10 cellular contexts compared by ENCODE assay signal in genomic region chr3:21894459-21895083, GRCh38.
DNase-seq lines count a peak whose midpoint lies in the region; ATAC-seq, FAIRE-seq and TF ChIP-seq lines count a peak whose summit lies in the region.
"Had no signal": no experiment of that assay in that cellular context is flagged by ENCODE, and none has a peak within 500 bp of the region (broad histone marks: within the 10 kb centered on the region; RNA-seq: fewer than 3 reads in every experiment).

No MANE protein-coding gene starts in this region.

- FAIRE-seq in HepG2 (lab: Jason Lieb, UNC): no peak

- TF ChIP-seq RAD21 in HepG2 (CRISPR knock-in tag; IDR thresholded peaks at IDR 0.05): no peak

- 30% methylated on average over 2 of the region's 2 CpGs for WGBS in HepG2 (ENCODE audit: low lambda C conversion rate)

- POLR2A ChIA-PET in MCF 10A (lab: Yijun Ruan, JAX) (interaction anchor here (0.9 to 1.2 kb wide), 3 partner anchors 39 to 876 kb away, joined by 3 to 4 read pairs (median 3); no protein-coding TSS in a partner anchor), HepG2 (lab: Yijun Ruan, JAX) (no interaction called here)

- no peaks in the 10 kb centered on the region for H3K79me2 ChIP-seq in HepG2 (ENCODE audit: insufficient read depth, low read length)

- no TSS peak for BruUV-seq in MCF 10A (replicated peaks; lab: Mats Ljungman, UMichigan)
- no TSS peak for BruUV-seq in HepG2 (replicated peaks; lab: Mats Ljungman, UMichigan)

- no peaks in the 10 kb centered on the region for H3K27me3 ChIP-seq in HepG2 (ENCODE audit: control insufficient read depth in 1 of 2, insufficient read depth in 2 of 2, low read length in 2 of 2)

- H3K4me2 ChIP-seq in HepG2 (ENCODE audit: low read depth, low read length): no peak overlapping the region

- DNase-seq in AG09319 (ENCODE audit: extremely low read depth, low read depth) (peak; percentile 3), KBM-7 (peak; percentile 19), MCF 10A (ENCODE audit: unreplicated experiment) (peak; percentile 47), HepG2 (ENCODE audit: low spot score) (no peak), H4 (ENCODE audit: low spot score) (no peak), HK-2 (ENCODE audit: unreplicated experiment) (no peak), GDM1 (lab: John Stamatoyannopoulos, UW) (no peak)
- DNase-seq: NCI-H524 treated with DMSO at 0.1 percent for 48 hours had no signal

- TF ChIP-seq CTCF in AG09319 (IDR thresholded peaks at IDR 0.05; ENCODE audit: low read depth, low read length): peak; percentile 61
- peak; percentile 67 for TF ChIP-seq CTCF in MCF 10A (IDR thresholded peaks at IDR 0.05; ENCODE audit: unreplicated experiment)
- TF ChIP-seq CTCF in HepG2 (CRISPR knock-in tag; IDR thresholded peaks at IDR 0.05): peak; percentile 24; the same call in 1 of the 2 replicates

- no peak for TF ChIP-seq POLR2A in HepG2 (IDR thresholded peaks at IDR 0.05; ENCODE audit: insufficient read depth in 1 of 2, low read depth in 2 of 2, low read length in 2 of 2)

- H3K4me3 ChIP-seq in HepG2 (replicated peaks in 1 of 3; ENCODE audit: insufficient read depth in 1 of 3, low read depth in 2 of 3, low read length in 3 of 3): no peak overlapping the region

- ATAC-seq in HepG2 (no peak; the same call in 2 of the 3 replicates), GM19455 (IDR thresholded peaks at IDR 0.05; ENCODE audit: unreplicated experiment) (no peak)

- H3K27ac Mint-ChIP-seq in MCF 10A (ENCODE audit: low read depth, unreplicated experiment): no peak overlapping the region

- H3K4me1 ChIP-seq in HepG2 (ENCODE audit: insufficient read depth, low read length): no peaks in the 10 kb centered on the region

- no peaks in the 10 kb centered on the region for H3K4me1 Mint-ChIP-seq in MCF 10A (ENCODE audit: insufficient read depth, unreplicated experiment)
- H3K4me1 Mint-ChIP-seq: central memory CD8-positive, alpha-beta T cell had no signal

- H3K27me3 Mint-ChIP-seq in MCF 10A (ENCODE audit: insufficient read depth, unreplicated experiment): no peaks in the 10 kb centered on the region
- H3K27me3 Mint-ChIP-seq: central memory CD8-positive, alpha-beta T cell had no signal

- intact Hi-C loops in MCF 10A (cut with micrococcal nuclease) (loop anchor here (1.0 to 10.0 kb wide), 8 partner anchors 142 to 1667 kb away; no protein-coding TSS in a partner anchor), HepG2 (cut with micrococcal nuclease; ENCODE audit: unreplicated experiment) (no loop called here)

- no peak overlapping the region for H3K9ac ChIP-seq in HepG2 (ENCODE audit: insufficient read depth, low read depth, low read length)

- no peak overlapping the region for H2AFZ ChIP-seq in HepG2 (ENCODE audit: low read length)

- TF ChIP-seq EP300 in HepG2 (IDR thresholded peaks at IDR 0.05; ENCODE audit: low read depth in 2 of 2, low read length in 2 of 2) (no peak), HepG2 (CRISPR knock-in tag; IDR thresholded peaks at IDR 0.05; ENCODE audit: borderline replicate concordance) (no peak)

- H3K36me3 ChIP-seq in HepG2 (replicated peaks in 1 of 2; ENCODE audit: control insufficient read depth in 1 of 2, insufficient read depth in 2 of 2, low read length in 2 of 2): no peaks in the 10 kb centered on the region

- no peak overlapping the region for H3K4me3 Mint-ChIP-seq in MCF 10A (ENCODE audit: unreplicated experiment)
- H3K4me3 Mint-ChIP-seq: central memory CD8-positive, alpha-beta T cell had no signal

- H3K36me3 Mint-ChIP-seq in MCF 10A (ENCODE audit: insufficient read depth, unreplicated experiment): no peaks in the 10 kb centered on the region

- no peaks in the 10 kb centered on the region for H3K9me3 ChIP-seq in HepG2 (ENCODE audit: low read length)

- H3K27ac ChIP-seq in HepG2 (ENCODE audit: extremely low read length, insufficient read depth, low read length): no peak overlapping the region

- no peaks in the 10 kb centered on the region for H3K9me3 Mint-ChIP-seq in MCF 10A (ENCODE audit: unreplicated experiment)

- H4K20me1 ChIP-seq in HepG2 (ENCODE audit: insufficient read depth, low read length): no peaks in the 10 kb centered on the region

- in situ Hi-C loops in KBM-7 (cut with MboI; ENCODE audit: low pct_unique_long_range_greater_than_20kb, low sequenced_read_pairs): no loop called here
- in situ Hi-C loops in HepG2 (cut with HindIII; ENCODE audit: extremely low pct_ligation_motif_present, low pct_unique_long_range_greater_than_20kb): loop anchor here (25.0 kb wide), 1 partner anchor 1657 kb away; no protein-coding TSS in a partner anchor

- CTCF ChIA-PET in MCF 10A (lab: Yijun Ruan, JAX): interaction anchor here (0.5 to 4.5 kb wide), 56 partner anchors 9 to 1870 kb away, joined by 3 to 37 read pairs (median 4); partner anchors contain the start of gene ZNF385D
- CTCF ChIA-PET in HepG2 (lab: Yijun Ruan, JAX; ENCODE audit: low intra/inter-chr PET ratio, low total read pairs): interaction anchor here (1.3 kb wide), 1 partner anchor 1554 kb away, joined by 3 read pairs; no protein-coding TSS in a partner anchor

TF ChIP-seq in HepG2, 621 proteins besides CTCF, POLR2A, EP300 and RAD21:
- TF ChIP-seq SMC3 (IDR thresholded peaks at IDR 0.05; ENCODE audit: low read length): peak; percentile 10; the same call in 1 of the 2 replicates
- TF ChIP-seq CSRNP1 (CRISPR knock-in tag; IDR thresholded peaks at IDR 0.05): no peak
- TF ChIP-seq SRY (CRISPR knock-in tag; IDR thresholded peaks at IDR 0.05): no peak
- TF ChIP-seq ZMAT5 (CRISPR knock-in tag; IDR thresholded peaks at IDR 0.05; ENCODE audit: borderline replicate concordance, low read depth): no peak
- no peak for TF ChIP-seq CENPBD1 (CRISPR knock-in tag; IDR thresholded peaks at IDR 0.05; ENCODE audit: borderline replicate concordance, low read depth)
- no peak for TF ChIP-seq CBX1 (IDR thresholded peaks at IDR 0.05; ENCODE audit: low read depth)
- no peak for TF ChIP-seq ZNF597 (CRISPR knock-in tag; IDR thresholded peaks at IDR 0.05)
- TF ChIP-seq KLF9 (CRISPR knock-in tag; IDR thresholded peaks at IDR 0.05; ENCODE audit: low read depth): no peak
- peak; percentile 57 for TF ChIP-seq STAG1 (CRISPR knock-in tag; IDR thresholded peaks at IDR 0.05)
- no peak for TF ChIP-seq MIER3 (CRISPR knock-in tag; IDR thresholded peaks at IDR 0.05; ENCODE audit: borderline replicate concordance)
TF ChIP-seq in HepG2: peak in this region for 2.

Comparison
In these comparisons a context has a peak if more than half of its experiments do, and no peak if none do; other contexts are left out.
1. DNase-seq: peak in AG09319 (single experiment), KBM-7 (single experiment) and MCF 10A (single experiment); none in HepG2 (single experiment), H4 (single experiment), HK-2 (single experiment) and GDM1 (single experiment).
2. Peak in every context shown above with its lines, with median percentiles within 50 percentile points of each other: CTCF ChIP-seq.